Comparison of ENCODE assay signal across 24 cellular contexts in genomic region chr1:110420023-110420662, GRCh38. TPM values are rescaled to one million over a fixed set of nuclear protein-coding genes. Genes with fewer than 3 reads are reported as not detected.
"Had no signal": no experiment of that assay in that cellular context is flagged by ENCODE, and none has a peak within 500 bp of the region (broad histone marks: within the 10 kb centered on the region; RNA-seq: fewer than 3 reads in every experiment).

No MANE protein-coding gene starts in this region.

- H3K27me3 ChIP-seq: esophagus squamous epithelium, gastroesophageal sphincter, ovary, spleen, transverse colon had no signal

- H3K27me3 Mint-ChIP-seq: stimulated activated memory B cell treated with anti-CD40 and anti-IgM and Interleukin-4, amounts not matched to agents 10 μg/mL and 1 μg/mL and 100 μg/mL, for 72 hours; stimulated activated naive CD8-positive, alpha-beta T cell treated with anti-CD3 and anti-CD28 coated beads, Interleukin-15, Interleukin-2, amounts not matched to agents 100 ng/mL and 50 ng/mL, for 24 hours had no signal

- ATAC-seq: gastroesophageal sphincter; left ventricle myocardium superior; naive thymus-derived CD8-positive, alpha-beta T cell; stimulated activated memory B cell treated with anti-CD40 and anti-IgM and Interleukin-4, amounts not matched to agents 10 μg/mL and 1 μg/mL and 100 μg/mL, for 72 hours had no signal

- H3K27ac Mint-ChIP-seq: immature natural killer cell; naive thymus-derived CD8-positive, alpha-beta T cell; stimulated activated memory B cell treated with anti-CD40 and anti-IgM and Interleukin-4, amounts not matched to agents 10 μg/mL and 1 μg/mL and 100 μg/mL, for 72 hours; stimulated activated naive CD8-positive, alpha-beta T cell treated with anti-CD3 and anti-CD28 coated beads, Interleukin-15, Interleukin-2, amounts not matched to agents 100 ng/mL and 50 ng/mL, for 24 hours had no signal

- H3K36me3 ChIP-seq: esophagus squamous epithelium, gastroesophageal sphincter, ovary, spleen, thoracic aorta, transverse colon had no signal

- FAIRE-seq: colon, keratinocyte had no signal

- H3K9me3 ChIP-seq: esophagus squamous epithelium, gastroesophageal sphincter, ovary, spleen, thoracic aorta, transverse colon had no signal

- H3K4me3 ChIP-seq: esophagus squamous epithelium, gastroesophageal sphincter, lung, ovary, spleen, thoracic aorta, transverse colon had no signal

- H3K27ac ChIP-seq: gastroesophageal sphincter, ovary, thoracic aorta, transverse colon had no signal

- H3K4me3 Mint-ChIP-seq: immature natural killer cell; naive thymus-derived CD8-positive, alpha-beta T cell; stimulated activated memory B cell treated with anti-CD40 and anti-IgM and Interleukin-4, amounts not matched to agents 10 μg/mL and 1 μg/mL and 100 μg/mL, for 72 hours; stimulated activated naive CD8-positive, alpha-beta T cell treated with anti-CD3 and anti-CD28 coated beads, Interleukin-15, Interleukin-2, amounts not matched to agents 100 ng/mL and 50 ng/mL, for 24 hours had no signal

- H3K4me1 ChIP-seq: gastroesophageal sphincter, spleen, transverse colon had no signal

- H3K9me3 Mint-ChIP-seq: immature natural killer cell; naive thymus-derived CD8-positive, alpha-beta T cell; stimulated activated naive CD8-positive, alpha-beta T cell treated with anti-CD3 and anti-CD28 coated beads, Interleukin-15, Interleukin-2, amounts not matched to agents 100 ng/mL and 50 ng/mL, for 24 hours had no signal

- DNase-seq: cerebellar nuclear complex; dermis blood vessel endothelial cell; esophagus squamous epithelium; foreskin fibroblast; glutamatergic neuron; immature natural killer cell; left ventricle myocardium superior; mesendoderm; naive thymus-derived CD8-positive, alpha-beta T cell; ovary; right cardiac atrium; spleen; stimulated activated CD4-positive, alpha-beta T cell treated with anti-CD3 and anti-CD28 coated beads, Interleukin-15, amount 100 ng/mL, for 24 hours; stimulated activated CD4-positive, alpha-beta T cell treated with anti-CD3 and anti-CD28 coated beads, Interleukin-1b, Interleukin-23, amount 100 ng/mL, for 48 hours; stimulated activated CD4-positive, alpha-beta T cell treated with anti-CD3 and anti-CD28 coated beads, Interleukin-4, amount 100 ng/mL, for 24 hours; transverse colon had no signal

- H3K4me1 Mint-ChIP-seq: immature natural killer cell; naive thymus-derived CD8-positive, alpha-beta T cell; stimulated activated memory B cell treated with anti-CD40 and anti-IgM and Interleukin-4, amounts not matched to agents 10 μg/mL and 1 μg/mL and 100 μg/mL, for 72 hours had no signal

- H3K36me3 Mint-ChIP-seq: immature natural killer cell; naive thymus-derived CD8-positive, alpha-beta T cell; stimulated activated memory B cell treated with anti-CD40 and anti-IgM and Interleukin-4, amounts not matched to agents 10 μg/mL and 1 μg/mL and 100 μg/mL, for 72 hours had no signal

RNA-seq across cellular contexts. Expression of gene PROK1, which starts 30.8 kb away (rescaled TPM):
- total RNA-seq: dermis blood vessel endothelial cell; epithelial cell of proximal tubule; left ventricle myocardium superior; lung; naive thymus-derived CD8-positive, alpha-beta T cell; transverse colon had no signal
- polyA plus RNA-seq: immature natural killer cell; keratinocyte; naive thymus-derived CD8-positive, alpha-beta T cell had no signal
